ENCODE assay signal across 17 cellular contexts in the genomic region with DNA sequence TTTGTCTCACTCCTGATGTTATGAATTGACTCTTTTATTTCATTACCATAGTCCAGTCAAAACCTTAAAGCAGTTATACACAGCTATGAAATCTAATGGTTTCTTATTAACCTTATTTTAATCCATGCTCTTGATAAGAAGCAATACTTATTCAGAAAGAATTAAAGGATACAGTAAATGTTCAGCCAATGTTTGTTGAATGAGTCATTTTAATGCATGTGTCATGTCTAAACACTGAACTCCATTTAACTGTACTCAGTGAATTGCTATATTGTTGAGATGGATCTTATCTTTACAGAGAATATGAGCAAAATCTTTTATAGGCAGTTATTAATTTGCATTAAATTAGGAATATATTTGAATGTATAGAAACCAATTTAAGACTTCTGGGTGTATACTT.
DNase-seq lines count a peak whose midpoint lies in the region; ATAC-seq lines count a peak whose summit lies in the region.
"Had no signal": no experiment of that assay in that cellular context is flagged by ENCODE, and none has a peak within 500 bp of the region (broad histone marks: within the 10 kb centered on the region; RNA-seq: fewer than 3 reads in every experiment).

No MANE protein-coding gene starts in this region.

- DNase-seq in GM03348 (ENCODE audit: low spot score) (peak; percentile 5), NCI-H69 (lab: John Stamatoyannopoulos, UW) (peak; percentile 61), dermis blood vessel endothelial cell (peak; percentile 39), non-pigmented ciliary epithelial cell (ENCODE audit: low read depth) (peak; percentile 23), SK-N-DZ (ENCODE audit: low spot score) (no peak), SHP77 (lab: John Stamatoyannopoulos, UW) (no peak), CD1c-positive myeloid dendritic cell (ENCODE audit: extremely low spot score) (no peak)
- DNase-seq: activated CD4-positive, alpha-beta T cell treated with anti-CD3 and anti-CD28 coated beads, Interleukin-2, amount 50 U/mL, for 1 hour; activated T-cell treated with anti-CD3 and anti-CD28 coated beads, Interleukin-2, amount 50 U/mL, for 24 hours; erythroblast; left ventricle myocardium inferior; NCI-H774; posterior cingulate gyrus; SJCRH30; stimulated activated CD4-positive, alpha-beta T cell treated with anti-CD3 and anti-CD28 coated beads, Interleukin-12 subunit alpha, Interleukin-12 subunit beta, amount 100 ng/mL, for 4 hours had no signal

- ATAC-seq in HG03521 (IDR thresholded peaks at IDR 0.05; ENCODE audit: unreplicated experiment): no peak
- ATAC-seq: GM12878 had no signal

Comparison
In these comparisons a context has a peak if more than half of its experiments do, and no peak if none do; other contexts are left out.
1. DNase-seq: peak in GM03348 (single experiment), NCI-H69 (single experiment), dermis blood vessel endothelial cell (single experiment) and non-pigmented ciliary epithelial cell (single experiment); none in SK-N-DZ (single experiment), SHP77 (0 of 2) and CD1c-positive myeloid dendritic cell (single experiment).